In the genomic region with DNA sequence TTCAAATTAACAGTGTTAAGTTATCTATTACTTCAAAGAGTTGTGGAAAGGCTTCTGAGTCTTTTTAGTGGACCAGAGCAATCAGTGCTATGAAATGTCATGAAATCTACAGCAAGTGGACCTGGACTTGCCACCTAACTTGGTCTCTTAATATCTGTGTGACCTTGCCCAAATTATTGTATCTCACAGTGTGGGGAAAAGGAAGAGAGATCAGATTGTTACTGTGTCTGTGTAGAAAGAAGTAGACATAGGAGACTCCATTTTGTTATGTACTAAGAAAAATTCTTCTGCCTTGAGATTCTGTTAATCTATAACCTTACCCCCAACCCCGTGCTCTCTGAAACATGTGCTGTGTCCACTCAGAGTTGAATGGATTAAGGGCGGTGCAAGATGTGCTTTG, we compare ENCODE assay signal across 1 cellular context.
TF ChIP-seq lines count a peak whose summit lies in the region.

No MANE protein-coding gene starts in this region.

TF ChIP-seq in GM12878, 131 proteins besides CTCF, POLR2A, EP300 and RAD21:
- TF ChIP-seq, protein P1, sequence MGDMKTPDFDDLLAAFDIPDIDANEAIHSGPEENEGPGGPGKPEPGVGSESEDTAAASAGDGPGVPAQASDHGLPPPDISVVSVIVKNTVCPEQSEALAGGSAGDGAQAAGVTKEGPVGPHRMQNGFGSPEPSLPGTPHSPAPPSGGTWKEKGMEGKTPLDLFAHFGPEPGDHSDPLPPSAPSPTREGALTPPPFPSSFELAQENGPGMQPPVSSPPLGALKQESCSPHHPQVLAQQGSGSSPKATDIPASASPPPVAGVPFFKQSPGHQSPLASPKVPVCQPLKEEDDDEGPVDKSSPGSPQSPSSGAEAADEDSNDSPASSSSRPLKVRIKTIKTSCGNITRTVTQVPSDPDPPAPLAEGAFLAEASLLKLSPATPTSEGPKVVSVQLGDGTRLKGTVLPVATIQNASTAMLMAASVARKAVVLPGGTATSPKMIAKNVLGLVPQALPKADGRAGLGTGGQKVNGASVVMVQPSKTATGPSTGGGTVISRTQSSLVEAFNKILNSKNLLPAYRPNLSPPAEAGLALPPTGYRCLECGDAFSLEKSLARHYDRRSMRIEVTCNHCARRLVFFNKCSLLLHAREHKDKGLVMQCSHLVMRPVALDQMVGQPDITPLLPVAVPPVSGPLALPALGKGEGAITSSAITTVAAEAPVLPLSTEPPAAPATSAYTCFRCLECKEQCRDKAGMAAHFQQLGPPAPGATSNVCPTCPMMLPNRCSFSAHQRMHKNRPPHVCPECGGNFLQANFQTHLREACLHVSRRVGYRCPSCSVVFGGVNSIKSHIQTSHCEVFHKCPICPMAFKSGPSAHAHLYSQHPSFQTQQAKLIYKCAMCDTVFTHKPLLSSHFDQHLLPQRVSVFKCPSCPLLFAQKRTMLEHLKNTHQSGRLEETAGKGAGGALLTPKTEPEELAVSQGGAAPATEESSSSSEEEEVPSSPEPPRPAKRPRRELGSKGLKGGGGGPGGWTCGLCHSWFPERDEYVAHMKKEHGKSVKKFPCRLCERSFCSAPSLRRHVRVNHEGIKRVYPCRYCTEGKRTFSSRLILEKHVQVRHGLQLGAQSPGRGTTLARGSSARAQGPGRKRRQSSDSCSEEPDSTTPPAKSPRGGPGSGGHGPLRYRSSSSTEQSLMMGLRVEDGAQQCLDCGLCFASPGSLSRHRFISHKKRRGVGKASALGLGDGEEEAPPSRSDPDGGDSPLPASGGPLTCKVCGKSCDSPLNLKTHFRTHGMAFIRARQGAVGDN (IDR thresholded peaks at IDR 0.05): peak; percentile 17; the same call in 1 of the 2 replicates
